Comparison of ENCODE assay signal across 18 cellular contexts in genomic region chr16:70767377-70768204, GRCh38. TPM values are rescaled to one million over a fixed set of nuclear protein-coding genes. Genes with fewer than 3 reads are reported as not detected.
DNase-seq lines count a peak whose midpoint lies in the region; ATAC-seq and TF ChIP-seq lines count a peak whose summit lies in the region.
"Had no signal": no experiment of that assay in that cellular context is flagged by ENCODE, and none has a peak within 500 bp of the region (broad histone marks: within the 10 kb centered on the region; RNA-seq: fewer than 3 reads in every experiment).

No MANE protein-coding gene starts in this region.

- WGBS in mammary epithelial cell (ENCODE audit: low coverage, missing lambda C conversion rate): 70% methylated on average over 4 of the region's 4 CpGs

- dilution Hi-C loops in mammary epithelial cell (cut with HindIII; ENCODE audit: low sequenced_read_pairs): loop anchor here (10.0 kb wide), 1 partner anchor 403 kb away; no protein-coding TSS in a partner anchor

- peaks cover 19% of the 10 kb centered on the region for H3K4me1 ChIP-seq in mammary epithelial cell (ENCODE audit: insufficient read depth, low read length)
- H3K4me1 ChIP-seq: uterus had no signal

- H3K4me2 ChIP-seq in mammary epithelial cell (ENCODE audit: insufficient read depth, low read depth, low read length): no peak overlapping the region
- H3K4me2 ChIP-seq: GM23338 had no signal

- no peaks in the 10 kb centered on the region for H3K27me3 ChIP-seq in mammary epithelial cell (ENCODE audit: insufficient read depth, low read length)
- H3K27me3 ChIP-seq: sigmoid colon, uterus had no signal

- H3K27ac ChIP-seq in mammary epithelial cell (ENCODE audit: insufficient read depth, low read depth, low read length): no peak overlapping the region
- H3K27ac ChIP-seq: sigmoid colon, uterus had no signal

- intact Hi-C loops in natural killer cell (cut with micrococcal nuclease) (no loop called here), mammary epithelial cell (cut with micrococcal nuclease) (no loop called here), sciatic nerve (cut with DNase I) (loop anchor here (10.0 kb wide), 1 partner anchor 243 kb away; the partner anchor contains the start of genes COG4 and SF3B3)

- no TSS peak for BruUV-seq in mammary epithelial cell (replicated peaks; lab: Mats Ljungman, UMichigan)

- no peaks in the 10 kb centered on the region for H3K79me2 ChIP-seq in mammary epithelial cell (ENCODE audit: insufficient read depth, low read length)

- H3K9me3 ChIP-seq in mammary epithelial cell (replicated peaks; ENCODE audit: insufficient read depth, low read length): no peaks in the 10 kb centered on the region
- H3K9me3 ChIP-seq: sigmoid colon, uterus had no signal

- no peaks in the 10 kb centered on the region for H3K4me1 Mint-ChIP-seq in natural killer cell treated with Interleukin-12 subunit alpha and Interleukin-12 subunit beta and Interleukin-15 and Interleukin-18, amount 100 ng/mL, for 72 hours (ENCODE audit: low read depth in 2 of 2)
- no peaks in the 10 kb centered on the region for H3K4me1 Mint-ChIP-seq in natural killer cell
- H3K4me1 Mint-ChIP-seq: GM23338; stimulated activated naive B cell treated with anti-CD40 and anti-IgM and Interleukin-4, amounts not matched to agents 10 μg/mL and 1 μg/mL and 100 μg/mL, for 72 hours had no signal

- H3K4me3 ChIP-seq in mammary epithelial cell (replicated peaks in 1 of 3; ENCODE audit: insufficient read depth in 1 of 3, low read depth in 2 of 3, low read length in 3 of 3): no peak overlapping the region
- H3K4me3 ChIP-seq: GM23338, sigmoid colon, uterus had no signal

- TF ChIP-seq CTCF in natural killer cell (IDR thresholded peaks at IDR 0.05) (no peak), mammary epithelial cell (conservative IDR thresholded peaks at IDR 0.05 in 1 of 2, IDR thresholded peaks at IDR 0.05 in 1 of 2; ENCODE audit: extremely low read depth in 1 of 2, insufficient read depth in 1 of 2, low read depth in 1 of 2, low read length in 2 of 2) (no peak)

- H4K20me1 ChIP-seq in mammary epithelial cell (ENCODE audit: insufficient read depth, low read length): no peaks in the 10 kb centered on the region

- H3K36me3 ChIP-seq in mammary epithelial cell (ENCODE audit: insufficient read depth, low read length): peaks cover 7% of the 10 kb centered on the region
- H3K36me3 ChIP-seq: uterus had no signal

- in situ Hi-C loops in mammary epithelial cell (cut with MboI; ENCODE audit: low sequenced_read_pairs in 2 of 2): loop anchor here (10.0 to 25.0 kb wide), 2 partner anchors 83 to 230 kb away; partner anchors contain the start of gene MTSS2 (in 2 of the 2)

- no peak overlapping the region for H2AFZ ChIP-seq in mammary epithelial cell (ENCODE audit: low read depth, low read length)
- H2AFZ ChIP-seq: GM23338 had no signal

- no peaks in the 10 kb centered on the region for H3K27me3 Mint-ChIP-seq in natural killer cell treated with Interleukin-12 subunit alpha and Interleukin-12 subunit beta and Interleukin-15 and Interleukin-18, amount 100 ng/mL, for 72 hours
- H3K27me3 Mint-ChIP-seq in natural killer cell (ENCODE audit: low read depth in 2 of 2): no peaks in the 10 kb centered on the region
- H3K27me3 Mint-ChIP-seq: IgD-negative memory B cell; stimulated activated naive B cell treated with anti-CD40 and anti-IgM and Interleukin-4, amounts not matched to agents 10 μg/mL and 1 μg/mL and 100 μg/mL, for 72 hours had no signal

- CTCF ChIA-PET in mammary epithelial cell (lab: Charles Lee; ENCODE audit: low non-redundant PET): no interaction called here

- no peaks in the 10 kb centered on the region for H3K36me3 Mint-ChIP-seq in natural killer cell treated with Interleukin-12 subunit alpha and Interleukin-12 subunit beta and Interleukin-15 and Interleukin-18, amount 100 ng/mL, for 72 hours
- H3K36me3 Mint-ChIP-seq in natural killer cell: no peaks in the 10 kb centered on the region

- H3K9ac ChIP-seq in mammary epithelial cell (ENCODE audit: insufficient read depth, low read length): no peak overlapping the region

- no peak overlapping the region for H3K27ac Mint-ChIP-seq in natural killer cell treated with Interleukin-12 subunit alpha and Interleukin-12 subunit beta and Interleukin-15 and Interleukin-18, amount 100 ng/mL, for 72 hours
- no peak overlapping the region for H3K27ac Mint-ChIP-seq in natural killer cell
- H3K27ac Mint-ChIP-seq: GM23338 had no signal

- peak; percentile 56 for DNase-seq in natural killer cell treated with Interleukin-12 subunit alpha and Interleukin-12 subunit beta and Interleukin-15 and Interleukin-18, amount 100 ng/mL, for 72 hours (ENCODE audit: low spot score)
- DNase-seq in natural killer cell (no peak), mammary epithelial cell (peak; percentile 33), kidney tubule cell (ENCODE audit: low spot score) (peak; percentile 69), sciatic nerve (ENCODE audit: low spot score) (no peak)
- DNase-seq in stimulated activated CD4-positive, alpha-beta T cell treated with anti-CD3 and anti-CD28 coated beads, Interleukin-1b, Interleukin-23, amount 100 ng/mL, for 48 hours: no peak
- DNase-seq: activated naive CD4-positive, alpha-beta T cell; effector CD4-positive, alpha-beta T cell; left cardiac atrium; NCI-H1105 treated with DMSO at 0.1 percent for 48 hours; NCI-H2227 treated with DMSO at 0.1 percent for 48 hours; sigmoid colon; stimulated activated naive B cell treated with anti-CD40 and anti-IgM and Interleukin-4, amounts not matched to agents 10 μg/mL and 1 μg/mL and 100 μg/mL, for 72 hours; uterus had no signal

- ATAC-seq in natural killer cell treated with Interleukin-12 subunit alpha and Interleukin-12 subunit beta and Interleukin-15 and Interleukin-18, amount 100 ng/mL, for 72 hours: no peak
- ATAC-seq in natural killer cell (no peak), GM18502 (IDR thresholded peaks at IDR 0.05; ENCODE audit: poor library complexity, unreplicated experiment) (no peak), sciatic nerve (no peak), HG02610 (IDR thresholded peaks at IDR 0.05; ENCODE audit: unreplicated experiment) (no peak)
- ATAC-seq: GM23338; stimulated activated naive B cell treated with anti-CD40 and anti-IgM and Interleukin-4, amounts not matched to agents 10 μg/mL and 1 μg/mL and 100 μg/mL, for 72 hours had no signal

- no peak overlapping the region for H3K4me3 Mint-ChIP-seq in natural killer cell treated with Interleukin-12 subunit alpha and Interleukin-12 subunit beta and Interleukin-15 and Interleukin-18, amount 100 ng/mL, for 72 hours
- no peak overlapping the region for H3K4me3 Mint-ChIP-seq in natural killer cell
- H3K4me3 Mint-ChIP-seq: GM23338; stimulated activated naive B cell treated with anti-CD40 and anti-IgM and Interleukin-4, amounts not matched to agents 10 μg/mL and 1 μg/mL and 100 μg/mL, for 72 hours had no signal

- H3K9me3 Mint-ChIP-seq in natural killer cell treated with Interleukin-12 subunit alpha and Interleukin-12 subunit beta and Interleukin-15 and Interleukin-18, amount 100 ng/mL, for 72 hours: no peaks in the 10 kb centered on the region
- H3K9me3 Mint-ChIP-seq in natural killer cell: no peaks in the 10 kb centered on the region
- H3K9me3 Mint-ChIP-seq: GM23338; IgD-negative memory B cell; stimulated activated naive B cell treated with anti-CD40 and anti-IgM and Interleukin-4, amounts not matched to agents 10 μg/mL and 1 μg/mL and 100 μg/mL, for 72 hours had no signal

RNA-seq across cellular contexts. Expression of gene VAC14, which starts 33.4 kb away (rescaled TPM):
- total RNA-seq in natural killer cell treated with Interleukin-12 subunit alpha and Interleukin-12 subunit beta and Interleukin-15 and Interleukin-18, amount 100 ng/mL, for 72 hours: 10 to 100 TPM; 33.6 to 50.9 TPM
- 10 to 100 TPM; 33.9 to 45.6 (median 43.4) TPM for total RNA-seq in natural killer cell
- total RNA-seq in mammary epithelial cell: 10 to 100 TPM; 29.5 to 39.5 TPM
- 42.2 TPM for polyA plus RNA-seq in mammary epithelial cell
- polyA minus RNA-seq in mammary epithelial cell: 84.3 TPM
- total RNA-seq in sciatic nerve: 26.2 TPM

Comparison
In these comparisons a context has a peak if more than half of its experiments do, and no peak if none do; other contexts are left out.
1. DNase-seq: peak in natural killer cell treated with Interleukin-12 subunit alpha and Interleukin-12 subunit beta and Interleukin-15 and Interleukin-18, amount 100 ng/mL, for 72 hours (single experiment), mammary epithelial cell (single experiment) and kidney tubule cell (single experiment); none in natural killer cell (single experiment), sciatic nerve (single experiment) and stimulated activated CD4-positive, alpha-beta T cell treated with anti-CD3 and anti-CD28 coated beads, Interleukin-1b, Interleukin-23, amount 100 ng/mL, for 48 hours (single experiment).